ENCODE assay signal across 2 cellular contexts in genomic region chr6:37549186-37549957, GRCh38.
TF ChIP-seq lines count a peak whose summit lies in the region.

No MANE protein-coding gene starts in this region.

TF ChIP-seq in SK-N-SH, 30 proteins besides CTCF, POLR2A, EP300 and RAD21:
- TF ChIP-seq MAX (IDR thresholded peaks at IDR 0.05; ENCODE audit: low read depth) = no peak
- TF ChIP-seq, protein P1, sequence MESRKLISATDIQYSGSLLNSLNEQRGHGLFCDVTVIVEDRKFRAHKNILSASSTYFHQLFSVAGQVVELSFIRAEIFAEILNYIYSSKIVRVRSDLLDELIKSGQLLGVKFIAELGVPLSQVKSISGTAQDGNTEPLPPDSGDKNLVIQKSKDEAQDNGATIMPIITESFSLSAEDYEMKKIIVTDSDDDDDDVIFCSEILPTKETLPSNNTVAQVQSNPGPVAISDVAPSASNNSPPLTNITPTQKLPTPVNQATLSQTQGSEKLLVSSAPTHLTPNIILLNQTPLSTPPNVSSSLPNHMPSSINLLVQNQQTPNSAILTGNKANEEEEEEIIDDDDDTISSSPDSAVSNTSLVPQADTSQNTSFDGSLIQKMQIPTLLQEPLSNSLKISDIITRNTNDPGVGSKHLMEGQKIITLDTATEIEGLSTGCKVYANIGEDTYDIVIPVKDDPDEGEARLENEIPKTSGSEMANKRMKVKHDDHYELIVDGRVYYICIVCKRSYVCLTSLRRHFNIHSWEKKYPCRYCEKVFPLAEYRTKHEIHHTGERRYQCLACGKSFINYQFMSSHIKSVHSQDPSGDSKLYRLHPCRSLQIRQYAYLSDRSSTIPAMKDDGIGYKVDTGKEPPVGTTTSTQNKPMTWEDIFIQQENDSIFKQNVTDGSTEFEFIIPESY (IDR thresholded peaks at IDR 0.05; ENCODE audit: borderline replicate concordance, low read depth) = no peak
- no peak for TF ChIP-seq FOXJ3 (CRISPR knock-in tag; IDR thresholded peaks at IDR 0.05)
- TF ChIP-seq RCOR1 (IDR thresholded peaks at IDR 0.05; ENCODE audit: low read length) = no peak
- no peak for TF ChIP-seq GABPA (IDR thresholded peaks at IDR 0.05; ENCODE audit: low read depth)
- no peak for TF ChIP-seq FOXM1 (IDR thresholded peaks at IDR 0.05; ENCODE audit: low read depth)
- TF ChIP-seq TEAD4 (IDR thresholded peaks at IDR 0.05; ENCODE audit: borderline replicate concordance, insufficient read depth) = no peak
- TF ChIP-seq GATA2 (CRISPR knock-in tag; IDR thresholded peaks at IDR 0.05) = no peak
- no peak for TF ChIP-seq IRF3 (IDR thresholded peaks at IDR 0.05; ENCODE audit: low read depth, low read length)
- TF ChIP-seq JUND (IDR thresholded peaks at IDR 0.05) = no peak
- no peak for TF ChIP-seq TAF1 (IDR thresholded peaks at IDR 0.05; ENCODE audit: borderline replicate concordance, low read depth, low read length)
- no peak for TF ChIP-seq NRF1 (IDR thresholded peaks at IDR 0.05; ENCODE audit: low read depth, low read length)
- no peak for TF ChIP-seq MEF2A (IDR thresholded peaks at IDR 0.05; ENCODE audit: borderline replicate concordance, low read depth)
- no peak for TF ChIP-seq SMC3 (IDR thresholded peaks at IDR 0.05; ENCODE audit: low read depth, low read length)
- TF ChIP-seq ELF1 (IDR thresholded peaks at IDR 0.05) = no peak
- no peak for TF ChIP-seq SIN3A (IDR thresholded peaks at IDR 0.05; ENCODE audit: borderline replicate concordance, low read depth, low read length)
- no peak for TF ChIP-seq NFIC (IDR thresholded peaks at IDR 0.05; ENCODE audit: borderline replicate concordance)
- no peak for TF ChIP-seq RFX5 (IDR thresholded peaks at IDR 0.05; ENCODE audit: low read length)
- no peak for TF ChIP-seq PBX3 (IDR thresholded peaks at IDR 0.05)

TF ChIP-seq in SK-N-SH treated with all-trans-retinoic acid at 6 μM for 48 hours, 23 proteins besides CTCF, POLR2A, EP300 and RAD21:
- TF ChIP-seq ISL1 (CRISPR knock-in tag; IDR thresholded peaks at IDR 0.05) (no peak), POU6F1 (CRISPR knock-in tag; IDR thresholded peaks at IDR 0.05; ENCODE audit: borderline replicate concordance, low read depth) (no peak), OSR1 (CRISPR knock-in tag; IDR thresholded peaks at IDR 0.05) (no peak), CSDC2 (CRISPR knock-in tag; IDR thresholded peaks at IDR 0.05) (no peak), ARNTL (CRISPR knock-in tag; IDR thresholded peaks at IDR 0.05; ENCODE audit: borderline replicate concordance, low read depth) (no peak), ZNF70 (CRISPR knock-in tag; IDR thresholded peaks at IDR 0.05) (no peak), SNAI2 (CRISPR knock-in tag; IDR thresholded peaks at IDR 0.05) (no peak), TOX (CRISPR knock-in tag; IDR thresholded peaks at IDR 0.05; ENCODE audit: borderline replicate concordance) (no peak), PPARA (CRISPR knock-in tag; IDR thresholded peaks at IDR 0.05; ENCODE audit: borderline replicate concordance) (no peak), ZFP30 (CRISPR knock-in tag; IDR thresholded peaks at IDR 0.05) (no peak), RARB (CRISPR knock-in tag; IDR thresholded peaks at IDR 0.05) (no peak), ZNF8 (CRISPR knock-in tag; IDR thresholded peaks at IDR 0.05) (no peak), TCF4 (CRISPR knock-in tag; IDR thresholded peaks at IDR 0.05; ENCODE audit: borderline replicate concordance) (no peak), TSHZ2 (CRISPR knock-in tag; IDR thresholded peaks at IDR 0.05) (no peak), GLIS3 (CRISPR knock-in tag; IDR thresholded peaks at IDR 0.05) (no peak), BACH2 (CRISPR knock-in tag; IDR thresholded peaks at IDR 0.05; ENCODE audit: borderline replicate concordance) (no peak), ZC3H10 (CRISPR knock-in tag; IDR thresholded peaks at IDR 0.05) (no peak)
- TF ChIP-seq, protein P2, sequence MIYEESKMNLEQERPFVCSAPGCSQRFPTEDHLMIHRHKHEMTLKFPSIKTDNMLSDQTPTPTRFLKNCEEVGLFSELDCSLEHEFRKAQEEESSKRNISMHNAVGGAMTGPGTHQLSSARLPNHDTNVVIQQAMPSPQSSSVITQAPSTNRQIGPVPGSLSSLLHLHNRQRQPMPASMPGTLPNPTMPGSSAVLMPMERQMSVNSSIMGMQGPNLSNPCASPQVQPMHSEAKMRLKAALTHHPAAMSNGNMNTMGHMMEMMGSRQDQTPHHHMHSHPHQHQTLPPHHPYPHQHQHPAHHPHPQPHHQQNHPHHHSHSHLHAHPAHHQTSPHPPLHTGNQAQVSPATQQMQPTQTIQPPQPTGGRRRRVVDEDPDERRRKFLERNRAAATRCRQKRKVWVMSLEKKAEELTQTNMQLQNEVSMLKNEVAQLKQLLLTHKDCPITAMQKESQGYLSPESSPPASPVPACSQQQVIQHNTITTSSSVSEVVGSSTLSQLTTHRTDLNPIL (CRISPR knock-in tag; IDR thresholded peaks at IDR 0.05; ENCODE audit: low read depth) = no peak
